In the genomic region with DNA sequence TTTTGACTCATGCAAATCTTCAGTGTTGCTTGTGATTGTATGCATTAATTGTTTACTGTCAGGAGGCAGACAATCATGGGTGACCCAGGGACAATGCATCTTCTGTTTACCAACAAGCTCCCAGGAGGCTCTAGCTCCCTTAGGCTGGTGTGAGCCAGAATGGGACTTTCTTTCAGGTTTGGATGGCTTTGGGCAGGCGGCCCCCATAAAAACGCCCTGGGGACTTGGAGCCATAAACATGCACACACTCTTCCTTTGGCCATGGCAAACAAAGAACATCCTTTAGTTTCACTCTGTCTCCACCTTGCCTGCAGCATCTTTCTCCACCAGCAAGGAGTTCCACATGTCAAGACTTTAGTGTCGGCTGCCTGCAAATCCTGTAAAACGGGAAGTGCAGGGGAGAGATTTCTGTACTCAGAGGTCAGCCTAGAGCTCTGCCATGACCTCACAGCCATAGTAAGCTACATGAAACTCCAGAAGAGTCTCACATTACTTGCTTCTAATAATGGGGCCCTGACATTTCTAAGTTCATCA, we compare ENCODE assay signal across 2 cellular contexts.
TF ChIP-seq lines count a peak whose summit lies in the region.

No MANE protein-coding gene starts in this region.

TF ChIP-seq in K562, 482 proteins besides CTCF, POLR2A, EP300 and RAD21 (continued from another document and continues in another):
- TF ChIP-seq CTBP1 (IDR thresholded peaks at IDR 0.05; ENCODE audit: borderline replicate concordance) (0 out of 2 replicates have a peak, but pooled peaks have one; percentile 42), CHD1 (IDR thresholded peaks at IDR 0.05; ENCODE audit: low read length) (peak; percentile 7), ZNF444 (CRISPR knock-in tag; IDR thresholded peaks at IDR 0.05) (no peak), BRCA1 (IDR thresholded peaks at IDR 0.05) (no peak), BRCA1 (CRISPR knock-in tag; IDR thresholded peaks at IDR 0.05) (no peak), NR2C2 (CRISPR knock-in tag; IDR thresholded peaks at IDR 0.05) (no peak), NR2C2 (tag; IDR thresholded peaks at IDR 0.05) (peak; percentile 14; the same call in 1 of the 2 replicates), ZNF124 (CRISPR knock-in tag; IDR thresholded peaks at IDR 0.05) (no peak), GTF2E2 (tag; IDR thresholded peaks at IDR 0.05) (0 out of 2 replicates have a peak, but pooled peaks have one; percentile 41), ZBTB17 (CRISPR knock-in tag; IDR thresholded peaks at IDR 0.05) (0 out of 2 replicates have a peak, but pooled peaks have one; percentile 36), FOXJ3 (CRISPR knock-in tag; IDR thresholded peaks at IDR 0.05) (no peak), NR2C1 (IDR thresholded peaks at IDR 0.05) (peak; percentile 18; the same call in 1 of the 2 replicates), NR2C1 (tag; IDR thresholded peaks at IDR 0.05) (peak; percentile 75), ATF7 (IDR thresholded peaks at IDR 0.05) (peak; percentile 29; the same call in 1 of the 2 replicates), ZNF584 (CRISPR knock-in tag; IDR thresholded peaks at IDR 0.05; ENCODE audit: low read depth) (no peak), TBL1XR1 (IDR thresholded peaks at IDR 0.05; ENCODE audit: low read length in 2 of 2) (no peak)
- TF ChIP-seq, protein P1, sequence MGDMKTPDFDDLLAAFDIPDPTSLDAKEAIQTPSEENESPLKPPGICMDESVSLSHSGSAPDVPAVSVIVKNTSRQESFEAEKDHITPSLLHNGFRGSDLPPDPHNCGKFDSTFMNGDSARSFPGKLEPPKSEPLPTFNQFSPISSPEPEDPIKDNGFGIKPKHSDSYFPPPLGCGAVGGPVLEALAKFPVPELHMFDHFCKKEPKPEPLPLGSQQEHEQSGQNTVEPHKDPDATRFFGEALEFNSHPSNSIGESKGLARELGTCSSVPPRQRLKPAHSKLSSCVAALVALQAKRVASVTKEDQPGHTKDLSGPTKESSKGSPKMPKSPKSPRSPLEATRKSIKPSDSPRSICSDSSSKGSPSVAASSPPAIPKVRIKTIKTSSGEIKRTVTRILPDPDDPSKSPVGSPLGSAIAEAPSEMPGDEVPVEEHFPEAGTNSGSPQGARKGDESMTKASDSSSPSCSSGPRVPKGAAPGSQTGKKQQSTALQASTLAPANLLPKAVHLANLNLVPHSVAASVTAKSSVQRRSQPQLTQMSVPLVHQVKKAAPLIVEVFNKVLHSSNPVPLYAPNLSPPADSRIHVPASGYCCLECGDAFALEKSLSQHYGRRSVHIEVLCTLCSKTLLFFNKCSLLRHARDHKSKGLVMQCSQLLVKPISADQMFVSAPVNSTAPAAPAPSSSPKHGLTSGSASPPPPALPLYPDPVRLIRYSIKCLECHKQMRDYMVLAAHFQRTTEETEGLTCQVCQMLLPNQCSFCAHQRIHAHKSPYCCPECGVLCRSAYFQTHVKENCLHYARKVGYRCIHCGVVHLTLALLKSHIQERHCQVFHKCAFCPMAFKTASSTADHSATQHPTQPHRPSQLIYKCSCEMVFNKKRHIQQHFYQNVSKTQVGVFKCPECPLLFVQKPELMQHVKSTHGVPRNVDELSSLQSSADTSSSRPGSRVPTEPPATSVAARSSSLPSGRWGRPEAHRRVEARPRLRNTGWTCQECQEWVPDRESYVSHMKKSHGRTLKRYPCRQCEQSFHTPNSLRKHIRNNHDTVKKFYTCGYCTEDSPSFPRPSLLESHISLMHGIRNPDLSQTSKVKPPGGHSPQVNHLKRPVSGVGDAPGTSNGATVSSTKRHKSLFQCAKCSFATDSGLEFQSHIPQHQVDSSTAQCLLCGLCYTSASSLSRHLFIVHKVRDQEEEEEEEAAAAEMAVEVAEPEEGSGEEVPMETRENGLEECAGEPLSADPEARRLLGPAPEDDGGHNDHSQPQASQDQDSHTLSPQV (IDR thresholded peaks at IDR 0.05), result no peak
- TF ChIP-seq, protein P2, sequence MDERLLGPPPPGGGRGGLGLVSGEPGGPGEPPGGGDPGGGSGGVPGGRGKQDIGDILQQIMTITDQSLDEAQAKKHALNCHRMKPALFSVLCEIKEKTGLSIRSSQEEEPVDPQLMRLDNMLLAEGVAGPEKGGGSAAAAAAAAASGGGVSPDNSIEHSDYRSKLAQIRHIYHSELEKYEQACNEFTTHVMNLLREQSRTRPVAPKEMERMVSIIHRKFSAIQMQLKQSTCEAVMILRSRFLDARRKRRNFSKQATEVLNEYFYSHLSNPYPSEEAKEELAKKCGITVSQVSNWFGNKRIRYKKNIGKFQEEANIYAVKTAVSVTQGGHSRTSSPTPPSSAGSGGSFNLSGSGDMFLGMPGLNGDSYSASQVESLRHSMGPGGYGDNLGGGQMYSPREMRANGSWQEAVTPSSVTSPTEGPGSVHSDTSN (CRISPR knock-in tag; IDR thresholded peaks at IDR 0.05; ENCODE audit: low read depth), result no peak
- TF ChIP-seq, protein P2 (tag; conservative IDR thresholded peaks at IDR 0.05; ENCODE audit: low read depth), result 0 out of 2 replicates have a peak, but pooled peaks have one; percentile 27
- TF ChIP-seq, protein P3, sequence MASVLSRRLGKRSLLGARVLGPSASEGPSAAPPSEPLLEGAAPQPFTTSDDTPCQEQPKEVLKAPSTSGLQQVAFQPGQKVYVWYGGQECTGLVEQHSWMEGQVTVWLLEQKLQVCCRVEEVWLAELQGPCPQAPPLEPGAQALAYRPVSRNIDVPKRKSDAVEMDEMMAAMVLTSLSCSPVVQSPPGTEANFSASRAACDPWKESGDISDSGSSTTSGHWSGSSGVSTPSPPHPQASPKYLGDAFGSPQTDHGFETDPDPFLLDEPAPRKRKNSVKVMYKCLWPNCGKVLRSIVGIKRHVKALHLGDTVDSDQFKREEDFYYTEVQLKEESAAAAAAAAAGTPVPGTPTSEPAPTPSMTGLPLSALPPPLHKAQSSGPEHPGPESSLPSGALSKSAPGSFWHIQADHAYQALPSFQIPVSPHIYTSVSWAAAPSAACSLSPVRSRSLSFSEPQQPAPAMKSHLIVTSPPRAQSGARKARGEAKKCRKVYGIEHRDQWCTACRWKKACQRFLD (CRISPR knock-in tag; IDR thresholded peaks at IDR 0.05), result no peak

TF ChIP-seq in HepG2, 621 proteins besides CTCF, POLR2A, EP300 and RAD21 (continued from another document and continues in another):
- TF ChIP-seq, protein P4, sequence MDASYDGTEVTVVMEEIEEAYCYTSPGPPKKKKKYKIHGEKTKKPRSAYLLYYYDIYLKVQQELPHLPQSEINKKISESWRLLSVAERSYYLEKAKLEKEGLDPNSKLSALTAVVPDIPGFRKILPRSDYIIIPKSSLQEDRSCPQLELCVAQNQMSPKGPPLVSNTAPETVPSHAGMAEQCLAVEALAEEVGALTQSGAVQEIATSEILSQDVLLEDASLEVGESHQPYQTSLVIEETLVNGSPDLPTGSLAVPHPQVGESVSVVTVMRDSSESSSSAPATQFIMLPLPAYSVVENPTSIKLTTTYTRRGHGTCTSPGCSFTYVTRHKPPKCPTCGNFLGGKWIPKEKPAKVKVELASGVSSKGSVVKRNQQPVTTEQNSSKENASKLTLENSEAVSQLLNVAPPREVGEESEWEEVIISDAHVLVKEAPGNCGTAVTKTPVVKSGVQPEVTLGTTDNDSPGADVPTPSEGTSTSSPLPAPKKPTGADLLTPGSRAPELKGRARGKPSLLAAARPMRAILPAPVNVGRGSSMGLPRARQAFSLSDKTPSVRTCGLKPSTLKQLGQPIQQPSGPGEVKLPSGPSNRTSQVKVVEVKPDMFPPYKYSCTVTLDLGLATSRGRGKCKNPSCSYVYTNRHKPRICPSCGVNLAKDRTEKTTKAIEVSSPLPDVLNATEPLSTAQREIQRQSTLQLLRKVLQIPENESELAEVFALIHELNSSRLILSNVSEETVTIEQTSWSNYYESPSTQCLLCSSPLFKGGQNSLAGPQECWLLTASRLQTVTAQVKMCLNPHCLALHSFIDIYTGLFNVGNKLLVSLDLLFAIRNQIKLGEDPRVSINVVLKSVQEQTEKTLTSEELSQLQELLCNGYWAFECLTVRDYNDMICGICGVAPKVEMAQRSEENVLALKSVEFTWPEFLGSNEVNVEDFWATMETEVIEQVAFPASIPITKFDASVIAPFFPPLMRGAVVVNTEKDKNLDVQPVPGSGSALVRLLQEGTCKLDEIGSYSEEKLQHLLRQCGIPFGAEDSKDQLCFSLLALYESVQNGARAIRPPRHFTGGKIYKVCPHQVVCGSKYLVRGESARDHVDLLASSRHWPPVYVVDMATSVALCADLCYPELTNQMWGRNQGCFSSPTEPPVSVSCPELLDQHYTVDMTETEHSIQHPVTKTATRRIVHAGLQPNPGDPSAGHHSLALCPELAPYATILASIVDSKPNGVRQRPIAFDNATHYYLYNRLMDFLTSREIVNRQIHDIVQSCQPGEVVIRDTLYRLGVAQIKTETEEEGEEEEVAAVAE (CRISPR knock-in tag; IDR thresholded peaks at IDR 0.05; ENCODE audit: borderline replicate concordance), result no peak
- no peak for TF ChIP-seq DR1 (CRISPR knock-in tag; IDR thresholded peaks at IDR 0.05)
- TF ChIP-seq, protein P5, sequence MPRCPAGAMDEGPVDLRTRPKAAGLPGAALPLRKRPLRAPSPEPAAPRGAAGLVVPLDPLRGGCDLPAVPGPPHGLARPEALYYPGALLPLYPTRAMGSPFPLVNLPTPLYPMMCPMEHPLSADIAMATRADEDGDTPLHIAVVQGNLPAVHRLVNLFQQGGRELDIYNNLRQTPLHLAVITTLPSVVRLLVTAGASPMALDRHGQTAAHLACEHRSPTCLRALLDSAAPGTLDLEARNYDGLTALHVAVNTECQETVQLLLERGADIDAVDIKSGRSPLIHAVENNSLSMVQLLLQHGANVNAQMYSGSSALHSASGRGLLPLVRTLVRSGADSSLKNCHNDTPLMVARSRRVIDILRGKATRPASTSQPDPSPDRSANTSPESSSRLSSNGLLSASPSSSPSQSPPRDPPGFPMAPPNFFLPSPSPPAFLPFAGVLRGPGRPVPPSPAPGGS (CRISPR knock-in tag; IDR thresholded peaks at IDR 0.05), result no peak
- TF ChIP-seq, protein P6, sequence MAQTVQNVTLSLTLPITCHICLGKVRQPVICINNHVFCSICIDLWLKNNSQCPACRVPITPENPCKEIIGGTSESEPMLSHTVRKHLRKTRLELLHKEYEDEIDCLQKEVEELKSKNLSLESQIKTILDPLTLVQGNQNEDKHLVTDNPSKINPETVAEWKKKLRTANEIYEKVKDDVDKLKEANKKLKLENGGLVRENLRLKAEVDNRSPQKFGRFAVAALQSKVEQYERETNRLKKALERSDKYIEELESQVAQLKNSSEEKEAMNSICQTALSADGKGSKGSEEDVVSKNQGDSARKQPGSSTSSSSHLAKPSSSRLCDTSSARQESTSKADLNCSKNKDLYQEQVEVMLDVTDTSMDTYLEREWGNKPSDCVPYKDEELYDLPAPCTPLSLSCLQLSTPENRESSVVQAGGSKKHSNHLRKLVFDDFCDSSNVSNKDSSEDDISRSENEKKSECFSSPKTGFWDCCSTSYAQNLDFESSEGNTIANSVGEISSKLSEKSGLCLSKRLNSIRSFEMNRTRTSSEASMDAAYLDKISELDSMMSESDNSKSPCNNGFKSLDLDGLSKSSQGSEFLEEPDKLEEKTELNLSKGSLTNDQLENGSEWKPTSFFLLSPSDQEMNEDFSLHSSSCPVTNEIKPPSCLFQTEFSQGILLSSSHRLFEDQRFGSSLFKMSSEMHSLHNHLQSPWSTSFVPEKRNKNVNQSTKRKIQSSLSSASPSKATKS (CRISPR knock-in tag; IDR thresholded peaks at IDR 0.05), result no peak
- TF ChIP-seq MAFG (CRISPR knock-in tag; IDR thresholded peaks at IDR 0.05), result no peak
- no peak for TF ChIP-seq JUNB (CRISPR knock-in tag; IDR thresholded peaks at IDR 0.05; ENCODE audit: borderline replicate concordance)
- TF ChIP-seq, protein P7, sequence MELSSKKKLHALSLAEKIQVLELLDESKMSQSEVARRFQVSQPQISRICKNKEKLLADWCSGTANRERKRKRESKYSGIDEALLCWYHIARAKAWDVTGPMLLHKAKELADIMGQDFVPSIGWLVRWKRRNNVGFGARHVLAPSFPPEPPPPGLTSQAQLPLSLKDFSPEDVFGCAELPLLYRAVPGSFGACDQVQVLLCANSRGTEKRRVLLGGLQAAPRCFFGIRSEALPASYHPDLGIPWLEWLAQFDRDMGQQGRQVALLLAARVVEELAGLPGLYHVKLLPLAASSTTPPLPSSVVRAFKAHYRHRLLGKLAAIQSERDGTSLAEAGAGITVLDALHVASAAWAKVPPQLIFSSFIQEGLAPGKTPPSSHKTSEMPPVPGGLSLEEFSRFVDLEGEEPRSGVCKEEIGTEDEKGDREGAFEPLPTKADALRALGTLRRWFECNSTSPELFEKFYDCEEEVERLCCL (CRISPR knock-in tag; IDR thresholded peaks at IDR 0.05; ENCODE audit: borderline replicate concordance), result no peak
- TF ChIP-seq, protein P8, sequence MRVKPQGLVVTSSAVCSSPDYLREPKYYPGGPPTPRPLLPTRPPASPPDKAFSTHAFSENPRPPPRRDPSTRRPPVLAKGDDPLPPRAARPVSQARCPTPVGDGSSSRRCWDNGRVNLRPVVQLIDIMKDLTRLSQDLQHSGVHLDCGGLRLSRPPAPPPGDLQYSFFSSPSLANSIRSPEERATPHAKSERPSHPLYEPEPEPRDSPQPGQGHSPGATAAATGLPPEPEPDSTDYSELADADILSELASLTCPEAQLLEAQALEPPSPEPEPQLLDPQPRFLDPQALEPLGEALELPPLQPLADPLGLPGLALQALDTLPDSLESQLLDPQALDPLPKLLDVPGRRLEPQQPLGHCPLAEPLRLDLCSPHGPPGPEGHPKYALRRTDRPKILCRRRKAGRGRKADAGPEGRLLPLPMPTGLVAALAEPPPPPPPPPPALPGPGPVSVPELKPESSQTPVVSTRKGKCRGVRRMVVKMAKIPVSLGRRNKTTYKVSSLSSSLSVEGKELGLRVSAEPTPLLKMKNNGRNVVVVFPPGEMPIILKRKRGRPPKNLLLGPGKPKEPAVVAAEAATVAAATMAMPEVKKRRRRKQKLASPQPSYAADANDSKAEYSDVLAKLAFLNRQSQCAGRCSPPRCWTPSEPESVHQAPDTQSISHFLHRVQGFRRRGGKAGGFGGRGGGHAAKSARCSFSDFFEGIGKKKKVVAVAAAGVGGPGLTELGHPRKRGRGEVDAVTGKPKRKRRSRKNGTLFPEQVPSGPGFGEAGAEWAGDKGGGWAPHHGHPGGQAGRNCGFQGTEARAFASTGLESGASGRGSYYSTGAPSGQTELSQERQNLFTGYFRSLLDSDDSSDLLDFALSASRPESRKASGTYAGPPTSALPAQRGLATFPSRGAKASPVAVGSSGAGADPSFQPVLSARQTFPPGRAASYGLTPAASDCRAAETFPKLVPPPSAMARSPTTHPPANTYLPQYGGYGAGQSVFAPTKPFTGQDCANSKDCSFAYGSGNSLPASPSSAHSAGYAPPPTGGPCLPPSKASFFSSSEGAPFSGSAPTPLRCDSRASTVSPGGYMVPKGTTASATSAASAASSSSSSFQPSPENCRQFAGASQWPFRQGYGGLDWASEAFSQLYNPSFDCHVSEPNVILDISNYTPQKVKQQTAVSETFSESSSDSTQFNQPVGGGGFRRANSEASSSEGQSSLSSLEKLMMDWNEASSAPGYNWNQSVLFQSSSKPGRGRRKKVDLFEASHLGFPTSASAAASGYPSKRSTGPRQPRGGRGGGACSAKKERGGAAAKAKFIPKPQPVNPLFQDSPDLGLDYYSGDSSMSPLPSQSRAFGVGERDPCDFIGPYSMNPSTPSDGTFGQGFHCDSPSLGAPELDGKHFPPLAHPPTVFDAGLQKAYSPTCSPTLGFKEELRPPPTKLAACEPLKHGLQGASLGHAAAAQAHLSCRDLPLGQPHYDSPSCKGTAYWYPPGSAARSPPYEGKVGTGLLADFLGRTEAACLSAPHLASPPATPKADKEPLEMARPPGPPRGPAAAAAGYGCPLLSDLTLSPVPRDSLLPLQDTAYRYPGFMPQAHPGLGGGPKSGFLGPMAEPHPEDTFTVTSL (CRISPR knock-in tag; IDR thresholded peaks at IDR 0.05; ENCODE audit: borderline replicate concordance), result no peak
